Comparison of ENCODE assay signal across 7 cellular contexts in genomic region chr21:29299046-29299905, GRCh38. TPM values are rescaled to one million over a fixed set of nuclear protein-coding genes. Genes with fewer than 3 reads are reported as not detected.
DNase-seq lines count a peak whose midpoint lies in the region; ATAC-seq and TF ChIP-seq lines count a peak whose summit lies in the region.

No MANE protein-coding gene starts in this region.

- H3K27me3 ChIP-seq in endodermal cell (ENCODE audit: control insufficient read depth, insufficient read depth, low read length, poor library complexity, severe bottlenecking), result no peaks in the 10 kb centered on the region

- peaks cover 39% of the 10 kb centered on the region for H3K4me1 Mint-ChIP-seq in endodermal cell

- 0 to 1% methylated on average over 14 to 75 of the region's 75 CpGs for WGBS in endodermal cell (ENCODE audit: insufficient coverage in 1 of 2, insufficient read length in 1 of 2), 2 experiments

- peaks cover 18% of the 10 kb centered on the region for H3K4me1 ChIP-seq in endodermal cell (ENCODE audit: control insufficient read depth, insufficient read depth, low read length)

- no peaks in the 10 kb centered on the region for H3K9me3 Mint-ChIP-seq in endodermal cell

- peak overlapping the region; percentile 88 for H3K27ac ChIP-seq in endodermal cell (ENCODE audit: low read depth, low read length)

- H3K9me3 ChIP-seq in endodermal cell (ENCODE audit: control insufficient read depth, low read length), result no peaks in the 10 kb centered on the region

- peaks cover 14% of the 10 kb centered on the region for H3K27me3 Mint-ChIP-seq in endodermal cell (ENCODE audit: insufficient read depth)

- no peak for TF ChIP-seq CTCF in endodermal cell (conservative IDR thresholded peaks at IDR 0.05)

- DNase-seq in NCI-H748 (lab: John Stamatoyannopoulos, UW; ENCODE audit: unreplicated experiment) (peak; percentile 74), endodermal cell (no peak), midbrain (lab: John Stamatoyannopoulos, UW) (peak; percentile 48)
- peak; percentile 36 for DNase-seq in activated CD8-positive, alpha-beta memory T cell treated with anti-CD3 and anti-CD28 coated beads, Interleukin-2, amount 50 U/mL, for 1 hour (ENCODE audit: extremely low read depth)
- peak; percentile 55 to 68 for DNase-seq in stimulated activated CD8-positive, alpha-beta memory T cell treated with anti-CD3 and anti-CD28 coated beads, Interleukin-15, amount 100 ng/mL, for 4 hours (ENCODE audit: low read depth in 2 of 2)

- peak overlapping the region; percentile 83 for H3K27ac Mint-ChIP-seq in endodermal cell

- H3K4me3 ChIP-seq in endodermal cell (ENCODE audit: low read length), result peak overlapping the region; percentile 97

- ATAC-seq in GM18498 (IDR thresholded peaks at IDR 0.05; ENCODE audit: unreplicated experiment) (peak; percentile 33), HG02870 (IDR thresholded peaks at IDR 0.05; ENCODE audit: unreplicated experiment) (peak; percentile 7)

- H3K9ac ChIP-seq in endodermal cell (ENCODE audit: extremely low read depth, low read length, poor library complexity, severe bottlenecking), result peak overlapping the region; percentile 95

- peaks cover 3% of the 10 kb centered on the region for H3K36me3 Mint-ChIP-seq in endodermal cell (ENCODE audit: low read depth)

- H3K36me3 ChIP-seq in endodermal cell (ENCODE audit: control insufficient read depth, insufficient read depth, low read length), result no peaks in the 10 kb centered on the region

- H3K4me3 Mint-ChIP-seq in endodermal cell, result peak overlapping the region; percentile 70

RNA-seq across cellular contexts. Expression of gene BACH1, which starts 0.6 kb away (rescaled TPM):
- 10 to 100 TPM; 61.3 to 64.9 TPM for total RNA-seq in endodermal cell
- polyA plus RNA-seq in endodermal cell (2013, experiment 1 of 2), result 29.5 TPM
- polyA plus RNA-seq in endodermal cell (2013, experiment 2 of 2), result 28.6 TPM
